ENCODE assay signal across 8 cellular contexts in the genomic region with DNA sequence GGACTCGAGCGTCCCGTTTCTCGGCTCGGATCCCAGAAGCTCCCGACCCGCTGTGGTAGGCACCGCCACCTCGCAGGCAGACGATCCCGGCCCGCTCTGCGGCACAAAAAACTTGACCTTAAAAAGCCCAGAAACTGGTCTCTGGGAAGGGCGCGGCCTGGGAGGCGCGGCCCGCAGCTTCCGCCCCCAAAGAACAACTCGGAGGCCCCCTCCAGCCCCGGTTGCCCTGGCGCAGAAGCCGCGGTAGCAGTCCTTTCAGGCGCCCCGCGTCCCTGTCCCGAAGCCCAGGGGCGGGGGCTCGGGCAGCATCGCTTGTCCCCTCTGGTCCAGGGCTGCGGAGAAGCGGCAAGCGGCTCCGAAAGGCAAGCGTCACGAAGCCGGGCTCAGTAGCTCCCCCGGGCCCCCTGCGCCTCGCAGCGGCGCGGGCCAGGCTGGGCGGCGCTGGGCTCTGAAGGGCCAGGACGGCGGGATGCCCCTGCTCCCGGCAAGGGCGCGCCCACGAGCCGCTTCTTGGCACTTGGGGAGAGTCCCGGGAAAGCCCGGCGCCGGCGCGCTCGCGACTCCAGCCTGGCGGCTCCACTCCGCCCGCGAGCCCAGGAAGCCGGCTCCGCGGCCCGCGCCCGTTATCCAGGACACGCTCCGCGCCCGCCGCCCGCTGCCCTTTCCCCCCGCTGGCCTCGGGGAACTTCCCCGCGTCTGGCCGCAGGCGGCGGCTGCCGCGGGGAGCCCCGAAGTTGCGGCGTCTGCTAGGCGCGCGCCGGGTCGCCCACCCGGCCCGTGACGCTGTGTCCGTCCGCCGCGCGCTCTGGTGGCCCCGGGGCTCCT. TPM values are rescaled to one million over a fixed set of nuclear protein-coding genes. Genes with fewer than 3 reads are reported as not detected.
DNase-seq lines count a peak whose midpoint lies in the region; ATAC-seq and TF ChIP-seq lines count a peak whose summit lies in the region.

A gene with protein sequence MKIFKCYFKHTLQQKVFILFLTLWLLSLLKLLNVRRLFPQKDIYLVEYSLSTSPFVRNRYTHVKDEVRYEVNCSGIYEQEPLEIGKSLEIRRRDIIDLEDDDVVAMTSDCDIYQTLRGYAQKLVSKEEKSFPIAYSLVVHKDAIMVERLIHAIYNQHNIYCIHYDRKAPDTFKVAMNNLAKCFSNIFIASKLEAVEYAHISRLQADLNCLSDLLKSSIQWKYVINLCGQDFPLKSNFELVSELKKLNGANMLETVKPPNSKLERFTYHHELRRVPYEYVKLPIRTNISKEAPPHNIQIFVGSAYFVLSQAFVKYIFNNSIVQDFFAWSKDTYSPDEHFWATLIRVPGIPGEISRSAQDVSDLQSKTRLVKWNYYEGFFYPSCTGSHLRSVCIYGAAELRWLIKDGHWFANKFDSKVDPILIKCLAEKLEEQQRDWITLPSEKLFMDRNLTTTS (minus strand): TSS at position 98 of the 825 bp plus-strand sequence. CDS start 22,521 bp downstream, outside the sequence.

- H3K9me3 Mint-ChIP-seq in brain, result peaks cover 0 to 8% (median 0%) of the 10 kb centered on the region in 5 experiments

- no peak for ATAC-seq in HG03457 (IDR thresholded peaks at IDR 0.05; ENCODE audit: unreplicated experiment)

- peak within 1 kb of the TSS; percentile 44 for H3K9ac ChIP-seq in iPS-18a (ENCODE audit: low read length)

- H3K27me3 Mint-ChIP-seq in brain, result peaks cover 35% of the 10 kb centered on the region

- DNase-seq in activated effector memory CD4-positive, alpha-beta T cell treated with anti-CD3 and anti-CD28 coated beads, Interleukin-2, amount 50 U/mL, for 16 hours, result peak; percentile 80
- DNase-seq in activated effector memory CD4-positive, alpha-beta T cell treated with Interleukin-2 at 50 U/mL for 16 hours, result no peak
- DNase-seq in T follicular helper cell (ENCODE audit: low read depth), result peak; percentile 24
- DNase-seq in putamen (ENCODE audit: low spot score), result no peak

- H3K4me1 Mint-ChIP-seq in brain, result peaks cover 35% of the 10 kb centered on the region

- peak within 1 kb of the TSS; percentile 64 for H3K4me3 ChIP-seq in iPS-18a (ENCODE audit: low read length)
- H3K4me3 ChIP-seq in skin epidermis, result peak within 1 kb of the TSS; percentile 67 to 93 (median 73)

- H3K9me3 ChIP-seq in iPS-18a (ENCODE audit: control insufficient read depth, low read depth, low read length), result no peaks in the 10 kb centered on the region

- peak within 1 kb of the TSS in 3 of 5 experiments; percentile 46 to 92 (median 69) for H3K27ac Mint-ChIP-seq in brain

- no peak for TF ChIP-seq CTCF in brain (conservative IDR thresholded peaks at IDR 0.05)

- peaks cover 39% of the 10 kb centered on the region for H3K4me1 ChIP-seq in iPS-18a (ENCODE audit: control insufficient read depth, low read depth, low read length)

- H3K36me3 ChIP-seq in iPS-18a (ENCODE audit: control insufficient read depth, low read depth, low read length), result no peaks in the 10 kb centered on the region

- H3K27me3 ChIP-seq in iPS-18a (ENCODE audit: control insufficient read depth, insufficient read depth, low read length), result peaks cover 43% of the 10 kb centered on the region

- no peak within 1 kb of the TSS for H3K27ac ChIP-seq in iPS-18a (ENCODE audit: low read length)
- peak within 1 kb of the TSS; percentile 32 to 97 (median 90) for H3K27ac ChIP-seq in skin epidermis

- H3K4me3 Mint-ChIP-seq in brain, result peak within 1 kb of the TSS; percentile 84 to 94 (median 88)

- H3K36me3 Mint-ChIP-seq in brain, result no peaks in the 10 kb centered on the region

RNA-seq across cellular contexts. Expression of the gene that starts here (rescaled TPM):
- 0.17 TPM for polyA plus RNA-seq in brain (ENCODE audit: insufficient read depth, low read depth, low replicate concordance)

Comparison
In these comparisons a context has a peak if more than half of its experiments do, and no peak if none do; other contexts are left out.
1. DNase-seq: peak in activated effector memory CD4-positive, alpha-beta T cell treated with anti-CD3 and anti-CD28 coated beads, Interleukin-2, amount 50 U/mL, for 16 hours (single experiment) and T follicular helper cell (single experiment); none in activated effector memory CD4-positive, alpha-beta T cell treated with Interleukin-2 at 50 U/mL for 16 hours (single experiment) and putamen (single experiment).